Comparison of ENCODE assay signal across 23 cellular contexts in genomic region chr3:125014570-125015179, GRCh38.
"Had no signal": no experiment of that assay in that cellular context is flagged by ENCODE, and none has a peak within 500 bp of the region (broad histone marks: within the 10 kb centered on the region; RNA-seq: fewer than 3 reads in every experiment).

No MANE protein-coding gene starts in this region.

- H3K4me3 ChIP-seq: colonic mucosa, dorsolateral prefrontal cortex, gastroesophageal sphincter, right lobe of liver, thoracic aorta had no signal

- DNase-seq: activated CD4-positive, alpha-beta T cell treated with anti-CD3 and anti-CD28 coated beads for 4 hours; activated CD4-positive, alpha-beta T cell treated with anti-CD3 and anti-CD28 coated beads, Interleukin-2, amount 50 U/mL, for 4 hours; activated naive CD4-positive, alpha-beta T cell; activated T-cell treated with anti-CD3 and anti-CD28 coated beads for 4 hours; activated T-cell treated with anti-CD3 and anti-CD28 coated beads, Interleukin-2, amount 50 U/mL, for 72 hours; anterior cingulate cortex; cerebellar nuclear complex; colonic mucosa; dorsolateral prefrontal cortex; effector memory CD4-positive, alpha-beta T cell; erythroblast; hypothalamus; kidney glomerular epithelial cell; mammary epithelial cell; midbrain; naive thymus-derived CD4-positive, alpha-beta T cell; posterior cingulate gyrus; right lobe of liver; stimulated activated CD4-positive, alpha-beta T cell treated with anti-CD3 and anti-CD28 coated beads, Interleukin-2, amount 100 ng/mL, for 48 hours; T-helper 1 cell had no signal

- H3K9me3 ChIP-seq: colonic mucosa, gastroesophageal sphincter, right lobe of liver, thoracic aorta had no signal

- H3K27me3 ChIP-seq: colonic mucosa, dorsolateral prefrontal cortex, gastroesophageal sphincter, right lobe of liver had no signal

- H3K36me3 ChIP-seq: colonic mucosa had no signal

- H3K27ac ChIP-seq: colonic mucosa, dorsolateral prefrontal cortex, gastroesophageal sphincter, right lobe of liver, thoracic aorta had no signal

- ATAC-seq: activated naive CD4-positive, alpha-beta T cell treated with anti-CD3 and anti-CD28 coated beads, Interleukin-2, amount 50 U/mL, for 72 hours; activated T-cell treated with anti-CD3 and anti-CD28 coated beads, Interleukin-2, amount 50 U/mL, for 72 hours; gastroesophageal sphincter; naive thymus-derived CD4-positive, alpha-beta T cell; right lobe of liver had no signal

- H3K4me1 ChIP-seq: colonic mucosa, gastroesophageal sphincter had no signal
